Comparison of ENCODE assay signal across 27 cellular contexts in genomic region chr3:52331091-52331490, GRCh38.
"Had no signal": no experiment of that assay in that cellular context is flagged by ENCODE, and none has a peak within 500 bp of the region (broad histone marks: within the 10 kb centered on the region; RNA-seq: fewer than 3 reads in every experiment).

No MANE protein-coding gene starts in this region.

- H3K27me3 Mint-ChIP-seq: activated CD4-positive, alpha-beta memory T cell treated with anti-CD3 and anti-CD28 coated beads for 36 hours; activated CD4-positive, alpha-beta T cell treated with anti-CD3 and anti-CD28 coated beads for 36 hours; activated CD4-positive, alpha-beta T cell treated with anti-CD3 and anti-CD28 coated beads, Interleukin-2, amount 10 ng/mL, durations not matched to agents 24 days and 14 days; activated naive CD8-positive, alpha-beta T cell; activated T-helper 17 cell treated with anti-CD3 and anti-CD28 coated beads, Interleukin-2, amount 50 U/mL, for 72 hours; dendritic cell treated with granulocyte-macrophage colony-stimulating factor and Interleukin-4, amounts not matched to agents 40 ng/mL and 50 ng/mL, for 4 days had no signal

- H3K4me3 Mint-ChIP-seq: activated CD4-positive, alpha-beta memory T cell treated with anti-CD3 and anti-CD28 coated beads for 36 hours; activated CD4-positive, alpha-beta T cell treated with anti-CD3 and anti-CD28 coated beads for 36 hours; activated CD4-positive, alpha-beta T cell treated with anti-CD3 and anti-CD28 coated beads, Interleukin-2, amount 10 ng/mL, durations not matched to agents 24 days and 14 days; activated naive CD8-positive, alpha-beta T cell; activated T-cell treated with anti-CD3 and anti-CD28 coated beads, Interleukin-2, amount 50 U/mL, for 4 hours; activated T-helper 17 cell treated with anti-CD3 and anti-CD28 coated beads, Interleukin-2, amount 50 U/mL, for 72 hours; dendritic cell treated with granulocyte-macrophage colony-stimulating factor and Interleukin-4, amounts not matched to agents 40 ng/mL and 50 ng/mL, for 4 days; endodermal cell had no signal

- H3K27ac Mint-ChIP-seq: activated CD4-positive, alpha-beta memory T cell treated with anti-CD3 and anti-CD28 coated beads for 36 hours; activated CD4-positive, alpha-beta T cell treated with anti-CD3 and anti-CD28 coated beads for 36 hours; activated CD4-positive, alpha-beta T cell treated with anti-CD3 and anti-CD28 coated beads, Interleukin-2, amount 10 ng/mL, durations not matched to agents 24 days and 14 days; activated naive CD8-positive, alpha-beta T cell; activated T-helper 17 cell treated with anti-CD3 and anti-CD28 coated beads, Interleukin-2, amount 50 U/mL, for 72 hours; dendritic cell treated with granulocyte-macrophage colony-stimulating factor and Interleukin-4, amounts not matched to agents 40 ng/mL and 50 ng/mL, for 4 days; endodermal cell had no signal

- ATAC-seq: activated CD4-positive, alpha-beta T cell treated with anti-CD3 and anti-CD28 coated beads for 36 hours; activated T-cell treated with anti-CD3 and anti-CD28 coated beads, Interleukin-2, amount 50 U/mL, for 4 hours; activated T-helper 17 cell treated with anti-CD3 and anti-CD28 coated beads, Interleukin-2, amount 50 U/mL, for 72 hours; esophagus mucosa had no signal

- DNase-seq: activated CD4-positive, alpha-beta memory T cell treated with anti-CD3 and anti-CD28 coated beads for 36 hours; activated CD4-positive, alpha-beta T cell treated with anti-CD3 and anti-CD28 coated beads for 36 hours; activated CD4-positive, alpha-beta T cell treated with anti-CD3 and anti-CD28 coated beads, Interleukin-2, amount 10 ng/mL, durations not matched to agents 24 days and 14 days; activated CD4-positive, CD25-positive, alpha-beta regulatory T cell; activated CD4-positive, CD25-positive, alpha-beta regulatory T cell treated with anti-CD3 and anti-CD28 coated beads, Interleukin-2, amount 50 U/mL, for 72 hours; activated CD8-positive, alpha-beta memory T cell treated with anti-CD3 and anti-CD28 coated beads for 24 hours; activated effector memory CD4-positive, alpha-beta T cell treated with Interleukin-2 at 50 U/mL for 16 hours; activated gamma-delta T cell treated with Interleukin-2 at 50 U/mL for 16 hours; activated naive CD4-positive, alpha-beta T cell treated with anti-CD3 and anti-CD28 coated beads, Interleukin-2, amount 50 U/mL, for 16 hours; activated naive CD4-positive, alpha-beta T cell treated with Interleukin-2 at 50 U/mL for 16 hours; activated T-cell treated with anti-CD3 and anti-CD28 coated beads, Interleukin-2, amount 50 U/mL, for 4 hours; amniotic stem cell; anterior cingulate cortex; brain microvascular endothelial cell; caudate nucleus; cerebellar nuclear complex; dorsolateral prefrontal cortex; effector memory CD4-positive, alpha-beta T cell; endodermal cell; foreskin fibroblast; head of caudate nucleus; T-helper 2 cell had no signal

- H3K4me1 Mint-ChIP-seq: activated CD4-positive, alpha-beta T cell treated with anti-CD3 and anti-CD28 coated beads for 36 hours; activated CD4-positive, alpha-beta T cell treated with anti-CD3 and anti-CD28 coated beads, Interleukin-2, amount 10 ng/mL, durations not matched to agents 24 days and 14 days; activated T-helper 17 cell treated with anti-CD3 and anti-CD28 coated beads, Interleukin-2, amount 50 U/mL, for 72 hours; endodermal cell had no signal

- H3K4me3 ChIP-seq: coronary artery, dorsolateral prefrontal cortex had no signal

- H3K9me3 Mint-ChIP-seq: activated CD4-positive, alpha-beta memory T cell treated with anti-CD3 and anti-CD28 coated beads for 36 hours; activated CD4-positive, alpha-beta T cell treated with anti-CD3 and anti-CD28 coated beads, Interleukin-2, amount 10 ng/mL, durations not matched to agents 24 days and 14 days; activated T-cell treated with anti-CD3 and anti-CD28 coated beads, Interleukin-2, amount 50 U/mL, for 4 hours; activated T-helper 17 cell treated with anti-CD3 and anti-CD28 coated beads, Interleukin-2, amount 50 U/mL, for 72 hours; dendritic cell treated with granulocyte-macrophage colony-stimulating factor and Interleukin-4, amounts not matched to agents 40 ng/mL and 50 ng/mL, for 4 days; endodermal cell had no signal

- H3K36me3 Mint-ChIP-seq: activated CD4-positive, alpha-beta memory T cell treated with anti-CD3 and anti-CD28 coated beads for 36 hours had no signal

- H3K27me3 ChIP-seq: brain microvascular endothelial cell, dorsolateral prefrontal cortex had no signal

- H3K27ac ChIP-seq: brain microvascular endothelial cell, coronary artery, dorsolateral prefrontal cortex had no signal

- H3K36me3 ChIP-seq: brain microvascular endothelial cell had no signal
